Comparison of ENCODE assay signal across 14 cellular contexts in genomic region chr9:89175739-89176360, GRCh38. TPM values are rescaled to one million over a fixed set of nuclear protein-coding genes. Genes with fewer than 3 reads are reported as not detected.
DNase-seq lines count a peak whose midpoint lies in the region; ATAC-seq, FAIRE-seq and TF ChIP-seq lines count a peak whose summit lies in the region.
"Had no signal": no experiment of that assay in that cellular context is flagged by ENCODE, and none has a peak within 500 bp of the region (broad histone marks: within the 10 kb centered on the region; RNA-seq: fewer than 3 reads in every experiment).

No MANE protein-coding gene starts in this region.

- H3K4me1 Mint-ChIP-seq in neural progenitor cell (peaks cover 73% of the 10 kb centered on the region), T-helper 17 cell (peaks cover 11% of the 10 kb centered on the region)
- peaks cover 11% of the 10 kb centered on the region for H3K4me1 Mint-ChIP-seq in T-helper 2 cell treated with Interferon-gamma antibody and Interleukin-4, amounts not matched to agents 5 μg/mL and 100 μg/mL, for 36 hours (ENCODE audit: low read depth)
- H3K4me1 Mint-ChIP-seq in effector memory CD8-positive, alpha-beta T cell (ENCODE audit: low read depth in 2 of 2), result peaks cover 7% of the 10 kb centered on the region in 2 donors

- H4K8ac ChIP-seq in H1 (ENCODE audit: extremely low read depth, insufficient read depth, low read length), result no peak overlapping the region

- peaks cover 56% of the 10 kb centered on the region for H3K4me1 ChIP-seq in DND-41 (ENCODE audit: insufficient read depth, low read length)
- H3K4me1 ChIP-seq in PC-9 (replicated peaks; ENCODE audit: insufficient read depth), result peaks cover 30% of the 10 kb centered on the region
- peaks cover 7 to 21% (median 11%) of the 10 kb centered on the region in 4 experiments; a peak in 6 of 7 replicates for H3K4me1 ChIP-seq in H1 (replicated peaks in 1 of 4; ENCODE audit: control insufficient read depth in 3 of 4, insufficient read depth in 4 of 4, low read length in 3 of 4)
- H3K4me1 ChIP-seq in neural progenitor cell, result peaks cover 34% of the 10 kb centered on the region

- H3K36me3 Mint-ChIP-seq in neural progenitor cell (peaks cover 12% of the 10 kb centered on the region), T-helper 17 cell (ENCODE audit: low read depth) (peaks cover 3% of the 10 kb centered on the region)
- peaks cover 2% of the 10 kb centered on the region for H3K36me3 Mint-ChIP-seq in T-helper 2 cell treated with Interferon-gamma antibody and Interleukin-4, amounts not matched to agents 5 μg/mL and 100 μg/mL, for 36 hours (ENCODE audit: low read depth)
- no peaks in the 10 kb centered on the region for H3K36me3 Mint-ChIP-seq in effector memory CD8-positive, alpha-beta T cell (ENCODE audit: insufficient read depth)

- TF ChIP-seq CTCF in DND-41 (IDR thresholded peaks at IDR 0.05; ENCODE audit: borderline replicate concordance, extremely low read depth, low read length, poor library complexity, severe bottlenecking) (peak; percentile 26), PC-9 (conservative IDR thresholded peaks at IDR 0.05) (no peak), H1 (IDR thresholded peaks at IDR 0.05; ENCODE audit: control extremely low read depth in 1 of 3, insufficient read depth in 1 of 3, low read depth in 1 of 3, low read length in 3 of 3) (no peak), neural progenitor cell (IDR thresholded peaks at IDR 0.05) (no peak)

- no peak for TF ChIP-seq RAD21 in H1 (IDR thresholded peaks at IDR 0.05 in 1 of 2, conservative IDR thresholded peaks at IDR 0.05 in 1 of 2; ENCODE audit: low read depth in 2 of 2, low read length in 2 of 2)

- intact Hi-C loops in PC-9 (cut with micrococcal nuclease; ENCODE audit: unreplicated experiment), result no loop called here

- no peak overlapping the region for H3K23ac ChIP-seq in H1 (ENCODE audit: insufficient read length)

- H2BK20ac ChIP-seq in H1 (ENCODE audit: low read length), result no peak overlapping the region

- no peak overlapping the region for H3K14ac ChIP-seq in H1 (ENCODE audit: insufficient read length)

- H3K4me2 ChIP-seq in DND-41 (ENCODE audit: insufficient read depth, low read length) (peak overlapping the region; percentile 85), PC-9 (peak overlapping the region; percentile 96), H1 (ENCODE audit: insufficient read depth in 1 of 2, low read depth in 2 of 2, low read length in 2 of 2) (no peak overlapping the region; a peak in 1 of 4 replicates), neural progenitor cell (no peak overlapping the region)

- no peak overlapping the region for H2BK15ac ChIP-seq in H1 (ENCODE audit: low read length)

- H3K79me2 ChIP-seq in DND-41 (ENCODE audit: insufficient read depth, low read length) (peaks cover 23% of the 10 kb centered on the region), PC-9 (ENCODE audit: low read depth) (0 out of 2 replicates have a peak, but pooled peaks cover 12% of the 10 kb centered on the region), H1 (ENCODE audit: control insufficient read depth in 1 of 2, insufficient read depth in 2 of 2, low read length in 2 of 2) (peaks cover 0 to 6% of the 10 kb centered on the region in 2 experiments; a peak in 3 of 4 replicates), neural progenitor cell (ENCODE audit: low read depth) (no peaks in the 10 kb centered on the region)

- no peak overlapping the region for H2BK120ac ChIP-seq in H1 (replicated peaks; ENCODE audit: low read depth, low read length)

- DNase-seq in DND-41, result no peak
- DNase-seq in PC-9, result no peak
- DNase-seq in H1 (ENCODE audit: low read depth in 1 of 2, low spot score in 2 of 2), result no peak
- no peak for DNase-seq in neural progenitor cell (ENCODE audit: low spot score)
- DNase-seq in T-helper 2 cell treated with Interferon-gamma antibody and Interleukin-4, amounts not matched to agents 5 μg/mL and 100 μg/mL, for 36 hours (ENCODE audit: low spot score), result no peak
- no peak for DNase-seq in effector memory CD8-positive, alpha-beta T cell
- no peak for DNase-seq in T-helper 17 cell
- DNase-seq: effector memory CD4-positive, alpha-beta T cell; islet precursor cell; MG63 had no signal

- H4K20me1 ChIP-seq in DND-41 (ENCODE audit: insufficient read depth, low read length) (peaks cover 3% of the 10 kb centered on the region; the same call in 1 of the 2 replicates), PC-9 (ENCODE audit: insufficient read depth) (no peaks in the 10 kb centered on the region), H1 (replicated peaks in 1 of 2; ENCODE audit: control insufficient read depth in 1 of 2, insufficient read depth in 2 of 2, low read length in 2 of 2) (peaks cover 0 to 8% of the 10 kb centered on the region in 2 experiments), neural progenitor cell (ENCODE audit: low read depth) (peaks cover 32% of the 10 kb centered on the region)

- peak overlapping the region; percentile 98 for H3K4me3 Mint-ChIP-seq in neural progenitor cell
- no peak overlapping the region for H3K4me3 Mint-ChIP-seq in T-helper 2 cell treated with Interferon-gamma antibody and Interleukin-4, amounts not matched to agents 5 μg/mL and 100 μg/mL, for 36 hours
- no peak overlapping the region for H3K4me3 Mint-ChIP-seq in effector memory CD8-positive, alpha-beta T cell
- H3K4me3 Mint-ChIP-seq in T-helper 17 cell, result no peak overlapping the region

- no peak overlapping the region for H2AK5ac ChIP-seq in H1 (ENCODE audit: low read depth, low read length)

- H3K4me3 ChIP-seq in DND-41 (ENCODE audit: low read depth in 1 of 2, low read length in 2 of 2) (peak overlapping the region in 1 of 2 experiments; percentile 16; a peak in 1 of 4 replicates), PC-9 (peak overlapping the region; percentile 62; the same call in 1 of the 2 replicates), H1 (ENCODE audit: extremely low read depth in 1 of 4, insufficient read depth in 2 of 4, low read depth in 3 of 4, low read length in 4 of 4) (0 out of 8 replicates have a peak overlapping the region, but pooled peaks of 1 of the 4 experiments have one; percentile 71), neural progenitor cell (no peak overlapping the region)
- H3K4me3 ChIP-seq: gastroesophageal sphincter, MG63 had no signal

- H3K27ac ChIP-seq in DND-41 (ENCODE audit: low read length) (no peak overlapping the region), PC-9 (no peak overlapping the region), H1 (ENCODE audit: low read depth, low read length) (no peak overlapping the region), neural progenitor cell (no peak overlapping the region)
- H3K27ac ChIP-seq: C4-2B, gastroesophageal sphincter had no signal

- H3K4ac ChIP-seq in H1 (replicated peaks; ENCODE audit: insufficient read length, low read depth, low read length), result no peak overlapping the region

- H3K56ac ChIP-seq in H1 (replicated peaks; ENCODE audit: insufficient read length, low read depth, low read length), result no peak overlapping the region

- H4K91ac ChIP-seq in H1 (replicated peaks; ENCODE audit: insufficient read length, low read length), result no peak overlapping the region

- no peak for TF ChIP-seq EP300 in H1 (IDR thresholded peaks at IDR 0.05; ENCODE audit: borderline replicate concordance in 1 of 2, low read depth in 2 of 2, low read length in 2 of 2)

- H3K9me2 ChIP-seq in PC-9 (ENCODE audit: insufficient read depth), result no peaks in the 10 kb centered on the region

- no peak overlapping the region for H4K5ac ChIP-seq in H1 (ENCODE audit: insufficient read length, low read depth, low read length)

- no peaks in the 10 kb centered on the region for H3K9me3 ChIP-seq in DND-41 (ENCODE audit: insufficient read depth, low read length, severe bottlenecking)
- H3K9me3 ChIP-seq in PC-9 (ENCODE audit: insufficient read depth, low read depth), result no peaks in the 10 kb centered on the region
- no peaks in the 10 kb centered on the region for H3K9me3 ChIP-seq in H1 (ENCODE audit: insufficient read depth in 2 of 2, low read depth in 1 of 2, low read length in 1 of 2)
- H3K9me3 ChIP-seq in neural progenitor cell (ENCODE audit: low read depth), result no peaks in the 10 kb centered on the region
- H3K9me3 ChIP-seq in T-helper 17 cell (ENCODE audit: control insufficient read depth, low read length, poor library complexity, severe bottlenecking), result no peaks in the 10 kb centered on the region
- H3K9me3 ChIP-seq: gastroesophageal sphincter, MG63 had no signal

- 94% methylated on average over 11 of the region's 11 CpGs; no CpG with 5 or more reads in 1 of the 2 experiments for WGBS in H1 (ENCODE audit: extremely low coverage in 1 of 2, insufficient coverage in 1 of 2, insufficient read length in 1 of 2, insufficient replicate concordance in 2 of 2, low coverage in 1 of 2, low lambda C conversion rate in 2 of 2, missing lambda C conversion rate in 1 of 2), 2 experiments

- H3K27ac Mint-ChIP-seq in neural progenitor cell (peak overlapping the region; percentile 87), T-helper 17 cell (no peak overlapping the region)
- no peak overlapping the region for H3K27ac Mint-ChIP-seq in T-helper 2 cell treated with Interferon-gamma antibody and Interleukin-4, amounts not matched to agents 5 μg/mL and 100 μg/mL, for 36 hours
- no peak overlapping the region for H3K27ac Mint-ChIP-seq in effector memory CD8-positive, alpha-beta T cell

- H3K36me3 ChIP-seq in DND-41 (ENCODE audit: insufficient read depth, low read length) (no peaks in the 10 kb centered on the region), PC-9 (ENCODE audit: low read depth) (no peaks in the 10 kb centered on the region), H1 (ENCODE audit: control insufficient read depth in 2 of 4, insufficient read depth in 4 of 4, low read length in 3 of 4) (no peaks in the 10 kb centered on the region), neural progenitor cell (no peaks in the 10 kb centered on the region)
- H3K36me3 ChIP-seq: gastroesophageal sphincter, MG63 had no signal

- H3F3A ChIP-seq in PC-9 (ENCODE audit: insufficient read depth, low read depth), result peaks cover 17% of the 10 kb centered on the region
- peaks cover 30% of the 10 kb centered on the region for H3F3A ChIP-seq in neural progenitor cell (ENCODE audit: low read depth)

- POLR2A ChIA-PET in PC-9 (lab: Charles Lee; ENCODE audit: unreplicated experiment) (interaction anchor here (0.7 kb wide), 1 partner anchor 38 kb away, joined by 4 read pairs; no protein-coding TSS in a partner anchor), H1 (lab: Charles Lee; ENCODE audit: partially characterized antibody) (interaction anchor here (1.7 kb wide), 1 partner anchor 134 kb away, joined by 5 read pairs; no protein-coding TSS in a partner anchor)

- TF ChIP-seq POLR2A in H1 (IDR thresholded peaks at IDR 0.05; ENCODE audit: control extremely low read depth in 1 of 2, low read depth in 2 of 2, low read length in 2 of 2), result no peak

- H2BK5ac ChIP-seq in H1 (ENCODE audit: low read depth, low read length), result no peak overlapping the region

- FAIRE-seq in H1 (lab: Jason Lieb, UNC), result no peak
- FAIRE-seq: bronchial epithelial cell had no signal

- peaks cover 15% of the 10 kb centered on the region for H3K23me2 ChIP-seq in H1 (ENCODE audit: low read depth, low read length)

- H3K18ac ChIP-seq in H1 (ENCODE audit: extremely low read depth, low read length), result no peak overlapping the region

- no TSS peak for BruUV-seq in PC-9 (replicated peaks; lab: Mats Ljungman, UMichigan)

- H3K9ac ChIP-seq in DND-41 (ENCODE audit: low read depth, low read length) (peak overlapping the region; percentile 39; the same call in 1 of the 2 replicates), H1 (replicated peaks in 1 of 4; ENCODE audit: extremely low read depth in 1 of 4, low read depth in 3 of 4, low read length in 3 of 4) (no peak overlapping the region; a peak in 1 of 7 replicates), neural progenitor cell (no peak overlapping the region)

- peaks cover 2% of the 10 kb centered on the region; the same call in 1 of the 2 replicates for H3K79me1 ChIP-seq in H1 (ENCODE audit: low read depth, low read length)

- H3K27me3 ChIP-seq in DND-41 (ENCODE audit: insufficient read depth, low read length, poor library complexity) (no peaks in the 10 kb centered on the region), PC-9 (ENCODE audit: insufficient read depth, low read depth) (no peaks in the 10 kb centered on the region), H1 (replicated peaks in 1 of 4; ENCODE audit: control insufficient read depth in 3 of 4, extremely low read depth in 1 of 4, insufficient read depth in 3 of 4, low read length in 3 of 4) (peaks cover 0 to 36% (median 20%) of the 10 kb centered on the region in 4 experiments; a peak in 5 of 7 replicates), neural progenitor cell (peaks cover 63% of the 10 kb centered on the region)
- H3K27me3 ChIP-seq: MG63 had no signal

- no peak for ATAC-seq in DND-41 (ENCODE audit: insufficient read depth, low read depth)
- ATAC-seq in GM21423 (IDR thresholded peaks at IDR 0.05; ENCODE audit: unreplicated experiment), result no peak
- no peak for ATAC-seq in effector memory CD8-positive, alpha-beta T cell (replicated peaks)
- ATAC-seq in T-helper 17 cell, result no peak
- ATAC-seq: gastroesophageal sphincter had no signal

- CTCF ChIA-PET in PC-9 (lab: Charles Lee) (interaction anchor here (1.0 kb wide), 1 partner anchor 103 kb away, joined by 3 read pairs; no protein-coding TSS in a partner anchor), H1 (lab: Charles Lee; ENCODE audit: partially characterized antibody) (no interaction called here)

- peaks cover 3% of the 10 kb centered on the region for H3K9me3 Mint-ChIP-seq in neural progenitor cell
- H3K9me3 Mint-ChIP-seq in T-helper 2 cell treated with Interferon-gamma antibody and Interleukin-4, amounts not matched to agents 5 μg/mL and 100 μg/mL, for 36 hours, result no peaks in the 10 kb centered on the region
- H3K9me3 Mint-ChIP-seq in effector memory CD8-positive, alpha-beta T cell, result no peaks in the 10 kb centered on the region

- H3K27me3 Mint-ChIP-seq in neural progenitor cell (ENCODE audit: insufficient read depth, low read depth), result peaks cover 7% of the 10 kb centered on the region
- peaks cover 70% of the 10 kb centered on the region for H3K27me3 Mint-ChIP-seq in T-helper 2 cell treated with Interferon-gamma antibody and Interleukin-4, amounts not matched to agents 5 μg/mL and 100 μg/mL, for 36 hours (ENCODE audit: low read depth)
- H3K27me3 Mint-ChIP-seq in effector memory CD8-positive, alpha-beta T cell, result peaks cover 51 to 72% of the 10 kb centered on the region in 2 donors
- H3K27me3 Mint-ChIP-seq in T-helper 17 cell, result peaks cover 71% of the 10 kb centered on the region

- peak overlapping the region; percentile 65; the same call in 1 of the 2 replicates for H2BK12ac ChIP-seq in H1 (ENCODE audit: low read depth, low read length)

- H2AFZ ChIP-seq in DND-41 (ENCODE audit: low read depth, low read length), result no peak overlapping the region
- no peak overlapping the region for H2AFZ ChIP-seq in PC-9
- H2AFZ ChIP-seq in H1 (ENCODE audit: low read length), result no peak overlapping the region
- H2AFZ ChIP-seq in neural progenitor cell (replicated peaks), result no peak overlapping the region

RNA-seq across cellular contexts. Expression of gene SHC3, which starts 2.8 kb away (rescaled TPM):
- 12.9 and 15.9 TPM in 2 replicates for total RNA-seq in PC-9 (2021)
- total RNA-seq in H1 (2021; fragmentation: NEBNext Ultra II Directional; extraction: Animal tissue kit (Norgen Biotek cat#: 25700)), result 7.1 and 8.4 TPM in 2 replicates
- polyA plus RNA-seq in H1 (2011; rRNA removed), result 1.2 and 1.4 TPM in 2 replicates
- 1.6 TPM for polyA plus RNA-seq in H1 (2011; cell fraction: cytosol; rRNA removed)
- 3.4 TPM for polyA plus RNA-seq in H1 (2011; cell fraction: nucleus; rRNA removed)
- polyA plus RNA-seq in H1 (2012, experiment 1 of 2), result 1.6 to 3.0 TPM (median 2.4 TPM) in 4 replicates
- polyA plus RNA-seq in H1 (2012, experiment 2 of 2), result 1.5 TPM
- polyA plus RNA-seq in H1 (2013, experiment 1 of 2), result 4.1 TPM
- polyA plus RNA-seq in H1 (2013, experiment 2 of 2), result 4.5 TPM
- polyA minus RNA-seq in H1 (2011; rRNA and poly(A)+ RNA removed), result 3.2 and 3.8 TPM in 2 replicates
- 2.1 TPM for polyA minus RNA-seq in H1 (2011; cell fraction: cytosol; rRNA and poly(A)+ RNA removed)
- 3.4 TPM for polyA minus RNA-seq in H1 (2011; cell fraction: nucleus; rRNA and poly(A)+ RNA removed)
- 0.64 and 0.99 TPM in 2 replicates for total RNA-seq in neural progenitor cell (ENCODE audit: low replicate concordance)
- total RNA-seq in T-helper 17 cell, result not detected

Comparison
In these comparisons a context has a peak if more than half of its experiments do, and no peak if none do; other contexts are left out.
1. H3K4me2 ChIP-seq: peak in DND-41 (single experiment) and PC-9 (single experiment); none in H1 (0 of 2) and neural progenitor cell (single experiment).